ENCODE assay signal across 29 cellular contexts in the genomic region with DNA sequence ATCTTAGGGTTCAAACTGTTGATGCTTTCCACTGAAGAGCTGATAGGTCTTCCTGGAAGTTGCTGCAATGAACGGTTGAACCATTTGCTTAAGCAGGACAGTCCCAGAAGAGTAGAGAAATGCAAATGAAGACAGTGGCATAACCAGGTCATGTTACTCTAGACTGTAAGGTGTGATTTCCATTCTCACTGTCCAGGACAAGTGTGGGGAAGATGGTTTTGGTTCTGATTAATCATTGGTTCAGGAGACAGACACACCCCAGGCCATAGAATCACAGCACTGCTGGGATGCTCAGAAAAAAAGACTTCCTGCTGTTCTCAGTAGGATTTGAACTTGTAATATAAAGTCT. TPM values are rescaled to one million over a fixed set of nuclear protein-coding genes. Genes with fewer than 3 reads are reported as not detected.
DNase-seq lines count a peak whose midpoint lies in the region; ATAC-seq and TF ChIP-seq lines count a peak whose summit lies in the region.
"Had no signal": no experiment of that assay in that cellular context is flagged by ENCODE, and none has a peak within 500 bp of the region (broad histone marks: within the 10 kb centered on the region; RNA-seq: fewer than 3 reads in every experiment).

No MANE protein-coding gene starts in this region.

- H3K4me3 Mint-ChIP-seq in natural killer cell treated with Interleukin-12 subunit alpha and Interleukin-12 subunit beta and Interleukin-15 and Interleukin-18, amount 100 ng/mL, for 72 hours: peak overlapping the region; percentile 70
- H3K4me3 Mint-ChIP-seq in natural killer cell: no peak overlapping the region
- H3K4me3 Mint-ChIP-seq in GM23338: no peak overlapping the region
- H3K4me3 Mint-ChIP-seq: CD4-positive, alpha-beta memory T cell; WTC11 had no signal

- no peaks in the 10 kb centered on the region for H3K9me3 Mint-ChIP-seq in natural killer cell treated with Interleukin-12 subunit alpha and Interleukin-12 subunit beta and Interleukin-15 and Interleukin-18, amount 100 ng/mL, for 72 hours
- H3K9me3 Mint-ChIP-seq in natural killer cell: no peaks in the 10 kb centered on the region
- peaks cover 6% of the 10 kb centered on the region; the same call in 2 of the 3 replicates for H3K9me3 Mint-ChIP-seq in GM23338
- H3K9me3 Mint-ChIP-seq: CD4-positive, alpha-beta memory T cell had no signal

- H3F3A ChIP-seq in GM23338 (replicated peaks; ENCODE audit: low read depth): no peaks in the 10 kb centered on the region

- H3K9me2 ChIP-seq in GM23338 (ENCODE audit: insufficient read depth): 0 out of 2 replicates have a peak, but pooled peaks cover 3% of the 10 kb centered on the region

- H3K36me3 Mint-ChIP-seq in natural killer cell treated with Interleukin-12 subunit alpha and Interleukin-12 subunit beta and Interleukin-15 and Interleukin-18, amount 100 ng/mL, for 72 hours: no peaks in the 10 kb centered on the region
- H3K36me3 Mint-ChIP-seq in natural killer cell (no peaks in the 10 kb centered on the region), GM23338 (ENCODE audit: low read depth) (0 out of 3 replicates have a peak, but pooled peaks cover 3% of the 10 kb centered on the region)
- H3K36me3 Mint-ChIP-seq: CD4-positive, alpha-beta memory T cell had no signal

- no peaks in the 10 kb centered on the region for H4K20me1 ChIP-seq in GM23338 (replicated peaks; ENCODE audit: insufficient read depth)

- intact Hi-C loops in natural killer cell (cut with micrococcal nuclease) (loop anchor here (10.0 kb wide), 1 partner anchor 56 kb away; no protein-coding TSS in a partner anchor), Right ventricle myocardium superior (cut with DNase I) (no loop called here)

- no peak overlapping the region for H3K4me3 ChIP-seq in GM23338
- H3K4me3 ChIP-seq: dorsolateral prefrontal cortex, HAP-1, lung, right atrium auricular region, SJSA1, thoracic aorta had no signal

- H3K4me2 ChIP-seq in GM23338: peak overlapping the region; percentile 26; the same call in 1 of the 2 replicates

- peak; percentile 77 to 81 for ATAC-seq in natural killer cell treated with Interleukin-12 subunit alpha and Interleukin-12 subunit beta and Interleukin-15 and Interleukin-18, amount 100 ng/mL, for 72 hours
- ATAC-seq in natural killer cell (no peak), GM23338 (no peak), Right ventricle myocardium superior (ENCODE audit: poor library complexity) (no peak)
- ATAC-seq: PC-3, T-helper 17 cell had no signal

- no peaks in the 10 kb centered on the region for H3K36me3 ChIP-seq in GM23338 (ENCODE audit: insufficient read depth)
- H3K36me3 ChIP-seq: HAP-1, right atrium auricular region, SJSA1, thoracic aorta had no signal

- no peak for DNase-seq in natural killer cell treated with Interleukin-12 subunit alpha and Interleukin-12 subunit beta and Interleukin-15 and Interleukin-18, amount 100 ng/mL, for 72 hours (ENCODE audit: low spot score)
- no peak for DNase-seq in natural killer cell
- no peak for DNase-seq in GM23338 (ENCODE audit: low spot score)
- peak; percentile 46 for DNase-seq in NCI-H526 treated with DMSO at 0.1 percent for 48 hours (lab: John Stamatoyannopoulos, UW)
- no peak for DNase-seq in Right ventricle myocardium superior
- no peak for DNase-seq in NCI-H2196 (lab: John Stamatoyannopoulos, UW; ENCODE audit: unreplicated experiment)
- DNase-seq in NCI-H82 (lab: John Stamatoyannopoulos, UW): no peak
- no peak for DNase-seq in NCI-H187 (lab: John Stamatoyannopoulos, UW)
- DNase-seq: activated gamma-delta T cell; anterior cingulate cortex; caudate nucleus; CD4-positive, alpha-beta memory T cell; dorsolateral prefrontal cortex; foreskin melanocyte; GF-D8; hippocampal formation; kidney; NCI-H1105; NCI-H2107; NCI-H748 treated with DMSO at 0.1 percent for 48 hours; PC-3; T-helper 17 cell had no signal

- H3K79me2 ChIP-seq in GM23338 (replicated peaks; ENCODE audit: insufficient read depth): no peaks in the 10 kb centered on the region

- no peak for TF ChIP-seq CTCF in natural killer cell (IDR thresholded peaks at IDR 0.05)
- no peak for TF ChIP-seq CTCF in GM23338 (conservative IDR thresholded peaks at IDR 0.05; ENCODE audit: low read depth in 2 of 2)

- 0 out of 2 replicates have a peak, but pooled peaks cover 8% of the 10 kb centered on the region for H3K4me1 ChIP-seq in GM23338 (ENCODE audit: insufficient read depth)
- H3K4me1 ChIP-seq: HAP-1, right atrium auricular region had no signal

- no peaks in the 10 kb centered on the region for H3K27me3 ChIP-seq in GM23338 (ENCODE audit: insufficient read depth)
- H3K27me3 ChIP-seq: right atrium auricular region had no signal

- H3K4me1 Mint-ChIP-seq in natural killer cell treated with Interleukin-12 subunit alpha and Interleukin-12 subunit beta and Interleukin-15 and Interleukin-18, amount 100 ng/mL, for 72 hours (ENCODE audit: low read depth in 2 of 2): peaks cover 9 to 12% of the 10 kb centered on the region in 2 donors
- H3K4me1 Mint-ChIP-seq in natural killer cell: no peaks in the 10 kb centered on the region
- H3K4me1 Mint-ChIP-seq in GM23338: peaks cover 15% of the 10 kb centered on the region
- H3K4me1 Mint-ChIP-seq: CD4-positive, alpha-beta memory T cell had no signal

- peaks cover 29 to 38% of the 10 kb centered on the region in 2 donors for H3K27me3 Mint-ChIP-seq in natural killer cell treated with Interleukin-12 subunit alpha and Interleukin-12 subunit beta and Interleukin-15 and Interleukin-18, amount 100 ng/mL, for 72 hours
- peaks cover 10 to 28% of the 10 kb centered on the region in 2 donors for H3K27me3 Mint-ChIP-seq in natural killer cell (ENCODE audit: low read depth in 2 of 2)
- H3K27me3 Mint-ChIP-seq in GM23338 (ENCODE audit: insufficient read depth, low read depth, poor library complexity): peaks cover 12% of the 10 kb centered on the region

- H3K27ac ChIP-seq in GM23338 (ENCODE audit: low read depth): no peak overlapping the region
- H3K27ac ChIP-seq: dorsolateral prefrontal cortex, right atrium auricular region, SJSA1, thoracic aorta had no signal

- H3K27ac Mint-ChIP-seq in natural killer cell treated with Interleukin-12 subunit alpha and Interleukin-12 subunit beta and Interleukin-15 and Interleukin-18, amount 100 ng/mL, for 72 hours: peak overlapping the region; percentile 34 to 43
- H3K27ac Mint-ChIP-seq in natural killer cell: no peak overlapping the region
- no peak overlapping the region for H3K27ac Mint-ChIP-seq in GM23338
- H3K27ac Mint-ChIP-seq: CD4-positive, alpha-beta memory T cell; T-helper 17 cell had no signal

- no peak overlapping the region for H2AFZ ChIP-seq in GM23338

TF ChIP-seq in GM23338, 12 proteins besides CTCF, POLR2A, EP300 and RAD21 (continues in another document):
- TF ChIP-seq JUNB (IDR thresholded peaks at IDR 0.05; ENCODE audit: unreplicated experiment) (no peak), EZH2phosphoT487 (IDR thresholded peaks at IDR 0.05; ENCODE audit: unreplicated experiment) (no peak), STAT1 (IDR thresholded peaks at IDR 0.05; ENCODE audit: unreplicated experiment) (no peak), CREB1 (CRISPR knock-in tag; IDR thresholded peaks at IDR 0.05; ENCODE audit: low read depth) (no peak), ZNF114 (CRISPR knock-in tag; IDR thresholded peaks at IDR 0.05) (no peak), POLR2AphosphoS5 (IDR thresholded peaks at IDR 0.05; ENCODE audit: low read depth) (no peak)
- TF ChIP-seq, protein P1, sequence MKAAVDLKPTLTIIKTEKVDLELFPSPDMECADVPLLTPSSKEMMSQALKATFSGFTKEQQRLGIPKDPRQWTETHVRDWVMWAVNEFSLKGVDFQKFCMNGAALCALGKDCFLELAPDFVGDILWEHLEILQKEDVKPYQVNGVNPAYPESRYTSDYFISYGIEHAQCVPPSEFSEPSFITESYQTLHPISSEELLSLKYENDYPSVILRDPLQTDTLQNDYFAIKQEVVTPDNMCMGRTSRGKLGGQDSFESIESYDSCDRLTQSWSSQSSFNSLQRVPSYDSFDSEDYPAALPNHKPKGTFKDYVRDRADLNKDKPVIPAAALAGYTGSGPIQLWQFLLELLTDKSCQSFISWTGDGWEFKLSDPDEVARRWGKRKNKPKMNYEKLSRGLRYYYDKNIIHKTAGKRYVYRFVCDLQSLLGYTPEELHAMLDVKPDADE (IDR thresholded peaks at IDR 0.05): no peak
- TF ChIP-seq, protein P2, sequence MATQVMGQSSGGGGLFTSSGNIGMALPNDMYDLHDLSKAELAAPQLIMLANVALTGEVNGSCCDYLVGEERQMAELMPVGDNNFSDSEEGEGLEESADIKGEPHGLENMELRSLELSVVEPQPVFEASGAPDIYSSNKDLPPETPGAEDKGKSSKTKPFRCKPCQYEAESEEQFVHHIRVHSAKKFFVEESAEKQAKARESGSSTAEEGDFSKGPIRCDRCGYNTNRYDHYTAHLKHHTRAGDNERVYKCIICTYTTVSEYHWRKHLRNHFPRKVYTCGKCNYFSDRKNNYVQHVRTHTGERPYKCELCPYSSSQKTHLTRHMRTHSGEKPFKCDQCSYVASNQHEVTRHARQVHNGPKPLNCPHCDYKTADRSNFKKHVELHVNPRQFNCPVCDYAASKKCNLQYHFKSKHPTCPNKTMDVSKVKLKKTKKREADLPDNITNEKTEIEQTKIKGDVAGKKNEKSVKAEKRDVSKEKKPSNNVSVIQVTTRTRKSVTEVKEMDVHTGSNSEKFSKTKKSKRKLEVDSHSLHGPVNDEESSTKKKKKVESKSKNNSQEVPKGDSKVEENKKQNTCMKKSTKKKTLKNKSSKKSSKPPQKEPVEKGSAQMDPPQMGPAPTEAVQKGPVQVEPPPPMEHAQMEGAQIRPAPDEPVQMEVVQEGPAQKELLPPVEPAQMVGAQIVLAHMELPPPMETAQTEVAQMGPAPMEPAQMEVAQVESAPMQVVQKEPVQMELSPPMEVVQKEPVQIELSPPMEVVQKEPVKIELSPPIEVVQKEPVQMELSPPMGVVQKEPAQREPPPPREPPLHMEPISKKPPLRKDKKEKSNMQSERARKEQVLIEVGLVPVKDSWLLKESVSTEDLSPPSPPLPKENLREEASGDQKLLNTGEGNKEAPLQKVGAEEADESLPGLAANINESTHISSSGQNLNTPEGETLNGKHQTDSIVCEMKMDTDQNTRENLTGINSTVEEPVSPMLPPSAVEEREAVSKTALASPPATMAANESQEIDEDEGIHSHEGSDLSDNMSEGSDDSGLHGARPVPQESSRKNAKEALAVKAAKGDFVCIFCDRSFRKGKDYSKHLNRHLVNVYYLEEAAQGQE (IDR thresholded peaks at IDR 0.05; ENCODE audit: unreplicated experiment): no peak

RNA-seq across cellular contexts. Expression of a gene that starts 34.8 kb away (rescaled TPM):
- total RNA-seq in natural killer cell treated with Interleukin-12 subunit alpha and Interleukin-12 subunit beta and Interleukin-15 and Interleukin-18, amount 100 ng/mL, for 72 hours: 10 to 100 TPM; 19.6 to 27.1 TPM
- total RNA-seq in natural killer cell (10 to 100 TPM; 16.3 to 25.4 (median 18.6) TPM), Right ventricle myocardium superior (13.0 TPM)
- 32.8 and 44.9 TPM in 2 replicates for total RNA-seq in GM23338 (2014; rRNA removed; shearing (Covaris generic))
- polyA plus RNA-seq in GM23338 (2016; fragmentation: Nextera tagmentation; extraction: Ambion mirVana): 14.0 and 14.2 TPM in 2 replicates

RNA-seq across cellular contexts. Expression of a gene that starts 36.8 kb away (rescaled TPM):
- not detected for total RNA-seq in natural killer cell treated with Interleukin-12 subunit alpha and Interleukin-12 subunit beta and Interleukin-15 and Interleukin-18, amount 100 ng/mL, for 72 hours
- total RNA-seq in natural killer cell (not detected), Right ventricle myocardium superior (not detected)
- 7.3 and 9.7 TPM in 2 replicates for total RNA-seq in GM23338 (2014; rRNA removed; shearing (Covaris generic))
- polyA plus RNA-seq in GM23338 (2016; fragmentation: Nextera tagmentation; extraction: Ambion mirVana): 13.4 and 18.4 TPM in 2 replicates
- total RNA-seq: CD4-positive, alpha-beta memory T cell; LHCN-M2; right atrium auricular region; T-helper 17 cell had no signal
- polyA plus RNA-seq: CD4-positive, alpha-beta memory T cell had no signal

Comparison
In these comparisons a context has a peak if more than half of its experiments do, and no peak if none do; other contexts are left out.
1. ATAC-seq: peak in natural killer cell treated with Interleukin-12 subunit alpha and Interleukin-12 subunit beta and Interleukin-15 and Interleukin-18, amount 100 ng/mL, for 72 hours (2 of 2); none in natural killer cell (0 of 3), GM23338 (single experiment) and Right ventricle myocardium superior (single experiment).
2. H3K27ac Mint-ChIP-seq: peak in natural killer cell treated with Interleukin-12 subunit alpha and Interleukin-12 subunit beta and Interleukin-15 and Interleukin-18, amount 100 ng/mL, for 72 hours (2 of 2); none in natural killer cell (0 of 2) and GM23338 (single experiment).